ENCODE assay signal across 10 cellular contexts in the genomic region with DNA sequence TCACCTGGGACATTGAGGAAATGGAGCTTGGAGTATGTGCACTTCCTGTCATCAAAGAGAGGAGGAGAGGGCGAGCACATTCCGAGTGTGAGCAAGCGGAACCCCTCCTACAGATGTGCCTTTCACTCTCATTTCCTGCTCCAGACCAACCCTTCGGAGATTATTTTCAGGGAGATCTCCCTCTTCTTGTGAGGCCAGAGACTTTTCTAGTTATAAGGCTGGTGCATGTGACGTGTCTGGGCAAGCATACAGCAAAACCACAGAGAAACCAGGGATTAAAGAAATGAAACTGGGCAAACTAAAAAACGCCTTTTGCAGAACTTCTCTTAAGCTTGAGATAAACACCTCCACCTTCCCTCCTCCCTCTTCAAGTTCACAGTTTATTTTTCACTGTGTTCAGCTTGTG.
DNase-seq lines count a peak whose midpoint lies in the region; ATAC-seq and FAIRE-seq lines count a peak whose summit lies in the region.
"Had no signal": no experiment of that assay in that cellular context is flagged by ENCODE, and none has a peak within 500 bp of the region (broad histone marks: within the 10 kb centered on the region; RNA-seq: fewer than 3 reads in every experiment).

No MANE protein-coding gene starts in this region.

- peak overlapping the region; percentile 87 for H3K27ac ChIP-seq in cingulate gyrus (ENCODE audit: low read depth, low read length)
- H3K27ac ChIP-seq: ascending aorta had no signal

- DNase-seq in EH (ENCODE audit: low read depth) (peak; percentile 11), HPDE6-E6E7 (ENCODE audit: extremely low spot score) (peak; percentile 28), myocyte (ENCODE audit: low read depth) (peak; percentile 19), NCI-H446 treated with DMSO at 0.1 percent for 48 hours (lab: John Stamatoyannopoulos, UW) (no peak), RCC 7860 (ENCODE audit: low spot score) (no peak), NCI-H1930 (lab: John Stamatoyannopoulos, UW) (no peak)
- DNase-seq: activated CD4-positive, alpha-beta T cell treated with anti-CD3 and anti-CD28 coated beads for 4 hours had no signal

- ATAC-seq in HG02763 (IDR thresholded peaks at IDR 0.05; ENCODE audit: unreplicated experiment), result no peak

- no peak for FAIRE-seq in RCC 7860 (lab: Jason Lieb, UNC)

Comparison
In these comparisons a context has a peak if more than half of its experiments do, and no peak if none do; other contexts are left out.
1. DNase-seq: peak in EH (single experiment), HPDE6-E6E7 (single experiment) and myocyte (single experiment); none in NCI-H446 treated with DMSO at 0.1 percent for 48 hours (single experiment), RCC 7860 (single experiment) and NCI-H1930 (0 of 2).